1 cellular context compared by ENCODE assay signal in genomic region chr14:37153005-37153404, GRCh38.
TF ChIP-seq lines count a peak whose summit lies in the region.

No MANE protein-coding gene starts in this region.

TF ChIP-seq in HepG2, 621 proteins besides CTCF, POLR2A, EP300 and RAD21:
- TF ChIP-seq ZNF274 (CRISPR knock-in tag; IDR thresholded peaks at IDR 0.05) (0 out of 2 replicates have a peak, but pooled peaks have one; percentile 37), FOXO4 (CRISPR knock-in tag; conservative IDR thresholded peaks at IDR 0.05) (0 out of 2 replicates have a peak, but pooled peaks have one; percentile 57), NFYC (CRISPR knock-in tag; IDR thresholded peaks at IDR 0.05) (no peak), KDM5B (CRISPR knock-in tag; IDR thresholded peaks at IDR 0.05; ENCODE audit: borderline replicate concordance) (0 out of 2 replicates have a peak, but pooled peaks have one; percentile 7)
TF ChIP-seq in HepG2: peak in this region for 3.
